ENCODE assay signal across 1 cellular context in the genomic region with DNA sequence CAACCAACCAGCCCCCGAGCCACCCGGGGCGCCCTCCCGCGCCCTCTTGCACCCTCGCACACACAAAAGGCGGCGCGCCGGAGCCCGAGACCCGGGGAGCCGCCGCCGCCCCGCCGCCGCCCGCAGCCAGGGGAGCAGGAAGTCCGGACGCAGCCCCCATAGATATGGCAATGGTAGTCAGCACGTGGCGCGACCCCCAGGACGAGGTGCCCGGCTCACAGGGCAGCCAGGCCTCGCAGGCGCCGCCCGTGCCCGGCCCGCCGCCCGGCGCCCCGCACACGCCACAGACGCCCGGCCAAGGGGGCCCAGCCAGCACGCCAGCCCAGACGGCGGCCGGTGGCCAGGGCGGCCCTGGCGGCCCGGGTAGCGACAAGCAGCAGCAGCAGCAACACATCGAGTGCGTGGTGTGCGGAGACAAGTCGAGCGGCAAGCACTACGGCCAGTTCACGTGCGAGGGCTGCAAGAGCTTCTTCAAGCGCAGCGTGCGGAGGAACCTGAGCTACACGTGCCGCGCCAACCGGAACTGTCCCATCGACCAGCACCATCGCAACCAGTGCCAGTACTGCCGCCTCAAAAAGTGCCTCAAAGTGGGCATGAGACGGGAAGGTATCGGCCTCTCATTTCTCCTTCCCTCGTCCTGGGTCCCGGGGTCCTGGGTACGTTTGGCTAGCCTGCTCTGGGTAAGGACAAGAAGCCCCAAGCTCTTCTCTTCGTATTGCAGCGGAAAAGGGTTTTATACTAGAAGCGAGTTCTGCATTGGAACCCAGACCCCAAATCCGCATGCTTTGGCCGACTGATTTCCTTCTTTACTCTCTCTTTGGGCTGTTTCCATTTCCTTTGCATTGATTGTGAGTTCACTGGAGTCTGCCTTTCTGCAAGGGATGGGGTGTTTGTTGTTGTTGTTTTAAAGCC.
TF ChIP-seq lines count a peak whose summit lies in the region.

No MANE protein-coding gene starts in this region.

TF ChIP-seq in SK-N-SH treated with all-trans-retinoic acid at 6 μM for 48 hours, 23 proteins besides CTCF, POLR2A, EP300 and RAD21 (continued from another document):
- TF ChIP-seq, protein P1, sequence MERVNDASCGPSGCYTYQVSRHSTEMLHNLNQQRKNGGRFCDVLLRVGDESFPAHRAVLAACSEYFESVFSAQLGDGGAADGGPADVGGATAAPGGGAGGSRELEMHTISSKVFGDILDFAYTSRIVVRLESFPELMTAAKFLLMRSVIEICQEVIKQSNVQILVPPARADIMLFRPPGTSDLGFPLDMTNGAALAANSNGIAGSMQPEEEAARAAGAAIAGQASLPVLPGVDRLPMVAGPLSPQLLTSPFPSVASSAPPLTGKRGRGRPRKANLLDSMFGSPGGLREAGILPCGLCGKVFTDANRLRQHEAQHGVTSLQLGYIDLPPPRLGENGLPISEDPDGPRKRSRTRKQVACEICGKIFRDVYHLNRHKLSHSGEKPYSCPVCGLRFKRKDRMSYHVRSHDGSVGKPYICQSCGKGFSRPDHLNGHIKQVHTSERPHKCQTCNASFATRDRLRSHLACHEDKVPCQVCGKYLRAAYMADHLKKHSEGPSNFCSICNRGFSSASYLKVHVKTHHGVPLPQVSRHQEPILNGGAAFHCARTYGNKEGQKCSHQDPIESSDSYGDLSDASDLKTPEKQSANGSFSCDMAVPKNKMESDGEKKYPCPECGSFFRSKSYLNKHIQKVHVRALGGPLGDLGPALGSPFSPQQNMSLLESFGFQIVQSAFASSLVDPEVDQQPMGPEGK (CRISPR knock-in tag; IDR thresholded peaks at IDR 0.05; ENCODE audit: borderline replicate concordance): no peak
- TF ChIP-seq ZFP3 (CRISPR knock-in tag; IDR thresholded peaks at IDR 0.05): no peak
